ENCODE assay signal across 5 cellular contexts in genomic region chr14:19679304-19679703, GRCh38. TPM values are rescaled to one million over a fixed set of nuclear protein-coding genes. Genes with fewer than 3 reads are reported as not detected.
"Had no signal": no experiment of that assay in that cellular context is flagged by ENCODE, and none has a peak within 500 bp of the region (broad histone marks: within the 10 kb centered on the region; RNA-seq: fewer than 3 reads in every experiment).

No MANE protein-coding gene starts in this region.

RNA-seq across cellular contexts. Expression of gene OR11H2, which starts 34.4 kb away (rescaled TPM):
- total RNA-seq: M059J, PC-3, Peyer's patch, SJCRH30, SK-MEL-5 had no signal
